In the genomic region with DNA sequence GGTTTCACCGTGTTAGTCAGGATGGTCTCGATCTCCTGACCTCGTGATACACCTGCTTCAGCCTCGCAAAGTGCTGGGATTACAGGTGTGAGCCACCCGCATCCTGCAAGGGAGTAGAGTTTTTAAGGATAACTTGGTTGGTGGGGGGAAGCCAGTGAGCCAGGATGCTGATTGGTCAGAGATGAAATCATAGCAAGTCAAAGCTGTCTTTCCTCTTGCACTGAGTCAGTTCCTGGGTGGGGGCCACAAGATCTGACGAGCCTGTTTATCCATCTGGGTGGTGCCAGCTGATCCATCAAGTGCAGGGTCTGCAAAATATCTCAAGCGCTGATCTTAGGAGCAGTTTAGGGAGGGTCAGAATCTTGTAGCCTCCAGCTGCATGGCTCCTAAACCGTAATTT, we compare ENCODE assay signal across 4 cellular contexts. TPM values are rescaled to one million over a fixed set of nuclear protein-coding genes. Genes with fewer than 3 reads are reported as not detected.
"Had no signal": no experiment of that assay in that cellular context is flagged by ENCODE, and none has a peak within 500 bp of the region (broad histone marks: within the 10 kb centered on the region; RNA-seq: fewer than 3 reads in every experiment).

No MANE protein-coding gene starts in this region.

RNA-seq across cellular contexts. Expression of gene MMP17, which starts 56.9 kb away (rescaled TPM):
- total RNA-seq: activated CD4-positive, alpha-beta T cell treated with anti-CD3 and anti-CD28 coated beads for 36 hours; activated CD8-positive, alpha-beta memory T cell treated with anti-CD3 and anti-CD28 coated beads, Interleukin-2, amount 10 ng/mL, durations not matched to agents 7 days and 5 days; activated CD8-positive, alpha-beta T cell treated with anti-CD3 and anti-CD28 coated beads, Interleukin-2, amount 10 ng/mL, durations not matched to agents 7 days and 5 days; activated naive CD4-positive, alpha-beta T cell treated with anti-CD3 and anti-CD28 coated beads for 36 hours had no signal
